In the genomic region with DNA sequence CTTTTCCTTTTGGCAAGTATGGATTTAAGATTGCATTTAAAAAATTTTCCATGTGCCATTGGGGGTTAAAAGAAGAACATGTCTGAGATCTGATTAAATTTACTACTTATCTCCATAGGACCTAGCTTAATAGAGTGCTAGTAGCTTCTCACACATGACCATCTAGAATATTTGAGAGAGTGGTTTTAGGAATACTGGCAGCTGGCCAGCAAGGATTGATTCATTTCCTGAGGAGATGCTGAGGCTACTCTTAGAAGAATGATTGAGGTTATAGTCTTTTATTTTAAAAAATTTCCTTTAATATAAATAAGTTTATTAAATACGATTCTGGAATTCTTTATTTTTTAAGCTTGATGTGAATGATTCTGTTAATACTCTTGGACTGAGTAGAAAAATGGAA, we compare ENCODE assay signal across 15 cellular contexts. TPM values are rescaled to one million over a fixed set of nuclear protein-coding genes. Genes with fewer than 3 reads are reported as not detected.
DNase-seq lines count a peak whose midpoint lies in the region; ATAC-seq, FAIRE-seq and TF ChIP-seq lines count a peak whose summit lies in the region.
"Had no signal": no experiment of that assay in that cellular context is flagged by ENCODE, and none has a peak within 500 bp of the region (broad histone marks: within the 10 kb centered on the region; RNA-seq: fewer than 3 reads in every experiment).

No MANE protein-coding gene starts in this region.

- peak; percentile 31 for DNase-seq in left cardiac atrium
- DNase-seq in Right ventricle myocardium superior, result no peak
- peak; percentile 61 for DNase-seq in NCI-H774 (lab: John Stamatoyannopoulos, UW)
- DNase-seq in epithelial cell of esophagus (ENCODE audit: low read depth), result peak; percentile 63
- DNase-seq in urothelium cell line (ENCODE audit: low spot score), result peak; percentile 14
- no peak for DNase-seq in caudate nucleus (lab: John Stamatoyannopoulos, UW)
- DNase-seq: activated CD4-positive, alpha-beta T cell treated with anti-CD3 and anti-CD28 coated beads, Interleukin-2, amount 50 U/mL, for 48 hours; Karpas-422; NCI-H510A treated with DMSO at 0.1 percent for 48 hours; T-helper 17 cell had no signal

- no peak overlapping the region for H3K27ac ChIP-seq in caudate nucleus (ENCODE audit: low read depth, low read length)
- H3K27ac ChIP-seq: parathyroid adenoma, thoracic aorta had no signal

- no peak for ATAC-seq in left cardiac atrium
- no peak for ATAC-seq in Right ventricle myocardium superior (ENCODE audit: poor library complexity)
- ATAC-seq in GM18873 (IDR thresholded peaks at IDR 0.05; ENCODE audit: low FRiP score, unreplicated experiment), result no peak
- ATAC-seq in HG02759 (IDR thresholded peaks at IDR 0.05; ENCODE audit: unreplicated experiment), result no peak
- ATAC-seq: activated naive CD4-positive, alpha-beta T cell treated with anti-CD3 and anti-CD28 coated beads, Interleukin-2, amount 50 U/mL, for 72 hours; T-helper 17 cell had no signal

- intact Hi-C loops in left cardiac atrium (cut with DNase I) (no loop called here), Right ventricle myocardium superior (cut with DNase I) (no loop called here)

- FAIRE-seq in urothelium cell line (lab: Jason Lieb, UNC), result no peak

- H3K4me3 ChIP-seq in epithelial cell of esophagus (ENCODE audit: low read length), result no peak overlapping the region
- H3K4me3 ChIP-seq: thoracic aorta had no signal

- TF ChIP-seq CTCF in epithelial cell of esophagus (IDR thresholded peaks at IDR 0.05; ENCODE audit: insufficient read depth, low read depth, low read length, missing control alignments), result no peak

RNA-seq across cellular contexts. Expression of a gene that starts 56.2 kb away (rescaled TPM):
- total RNA-seq in left cardiac atrium (10 to 100 TPM in 1 of 2 donors, 1 to 10 TPM in 1; 9.0 to 11.7 TPM), Right ventricle myocardium superior (8.4 TPM)

Comparison
In these comparisons a context has a peak if more than half of its experiments do, and no peak if none do; other contexts are left out.
1. DNase-seq: peak in left cardiac atrium (single experiment), NCI-H774 (single experiment), epithelial cell of esophagus (single experiment) and urothelium cell line (single experiment); none in Right ventricle myocardium superior (single experiment) and caudate nucleus (0 of 61).